In the genomic region with DNA sequence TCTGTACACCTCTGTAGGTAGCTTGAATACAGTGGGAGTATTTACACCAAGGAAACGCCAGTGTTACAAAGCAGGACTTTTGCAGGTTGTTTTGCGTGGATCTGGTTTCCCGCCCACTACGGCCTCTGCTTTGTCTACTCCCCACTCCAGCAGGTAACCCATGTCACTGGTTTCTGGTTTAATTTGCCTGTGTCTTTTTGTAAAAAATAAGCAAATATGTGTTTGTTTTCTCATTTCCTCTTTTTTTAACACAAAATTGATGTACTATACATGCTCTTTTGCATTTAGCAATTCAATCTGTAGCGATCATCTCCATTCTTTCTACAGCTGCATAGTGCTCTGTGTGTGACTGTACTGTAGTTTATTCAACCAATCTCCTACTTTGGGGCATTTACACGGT, we compare ENCODE assay signal across 30 cellular contexts.
"Had no signal": no experiment of that assay in that cellular context is flagged by ENCODE, and none has a peak within 500 bp of the region (broad histone marks: within the 10 kb centered on the region; RNA-seq: fewer than 3 reads in every experiment).

No MANE protein-coding gene starts in this region.

- H3K4me3 Mint-ChIP-seq: immature natural killer cell; mesothelial cell of epicardium; naive B cell; natural killer cell; nephron progenitor cell; stimulated activated effector memory CD8-positive, alpha-beta T cell treated with anti-CD3 and anti-CD28 coated beads, Interleukin-12 subunit alpha, Interleukin-12 subunit beta, amount 100 ng/mL, for 72 hours; stimulated activated naive CD8-positive, alpha-beta T cell treated with anti-CD3 and anti-CD28 coated beads, Interleukin-15, Interleukin-2, amounts not matched to agents 100 ng/mL and 50 ng/mL, for 24 hours; type B pancreatic cell had no signal

- FAIRE-seq: islet of Langerhans, kidney had no signal

- H3K4me1 Mint-ChIP-seq: immature natural killer cell; mesothelial cell of epicardium; natural killer cell; nephron progenitor cell; stimulated activated effector memory CD8-positive, alpha-beta T cell treated with anti-CD3 and anti-CD28 coated beads, Interleukin-12 subunit alpha, Interleukin-12 subunit beta, amount 100 ng/mL, for 72 hours had no signal

- DNase-seq: hypothalamus; immature natural killer cell; kidney; left colon; left lung; lower lobe of right lung; mammary epithelial cell; mesendoderm; naive B cell; natural killer cell; nephron progenitor cell; ovary; right lobe of liver; stimulated activated CD4-positive, alpha-beta T cell treated with anti-CD3 and anti-CD28 coated beads, Interleukin-12 subunit alpha, Interleukin-12 subunit beta, amount 100 ng/mL, for 4 hours; stimulated activated CD4-positive, alpha-beta T cell treated with anti-CD3 and anti-CD28 coated beads, Interleukin-15, amount 100 ng/mL, for 24 hours; stimulated activated CD4-positive, alpha-beta T cell treated with anti-CD3 and anti-CD28 coated beads, Interleukin-2, amount 100 ng/mL, for 24 hours; stimulated activated CD4-positive, alpha-beta T cell treated with anti-CD3 and anti-CD28 coated beads, Interleukin-4, amount 100 ng/mL, for 1 hour; stimulated activated naive CD4-positive, alpha-beta T cell; tibial artery; uterus had no signal

- H3K27me3 Mint-ChIP-seq: progenitor cell of endocrine pancreas had no signal

- H3K27ac Mint-ChIP-seq: immature natural killer cell; mesothelial cell of epicardium; naive B cell; natural killer cell; nephron progenitor cell; stimulated activated effector memory CD8-positive, alpha-beta T cell treated with anti-CD3 and anti-CD28 coated beads, Interleukin-12 subunit alpha, Interleukin-12 subunit beta, amount 100 ng/mL, for 72 hours; stimulated activated naive CD8-positive, alpha-beta T cell treated with anti-CD3 and anti-CD28 coated beads, Interleukin-15, Interleukin-2, amounts not matched to agents 100 ng/mL and 50 ng/mL, for 24 hours; type B pancreatic cell had no signal

- H3K9me3 ChIP-seq: left lung, lower lobe of right lung, ovary, right atrium auricular region, right lobe of liver, suprapubic skin, thoracic aorta, tibial artery, uterus had no signal

- H3K27ac ChIP-seq: left lung, lower lobe of right lung, ovary, right atrium auricular region, right lobe of liver, skin epidermis, suprapubic skin, thoracic aorta, tibial artery, uterus had no signal

- H3K4me1 ChIP-seq: left lung, lower lobe of right lung, right atrium auricular region, right lobe of liver, suprapubic skin, tibial artery, uterus had no signal

- H3K36me3 Mint-ChIP-seq: immature natural killer cell; mesothelial cell of epicardium; natural killer cell; stimulated activated effector memory CD8-positive, alpha-beta T cell treated with anti-CD3 and anti-CD28 coated beads, Interleukin-12 subunit alpha, Interleukin-12 subunit beta, amount 100 ng/mL, for 72 hours; type B pancreatic cell had no signal

- ATAC-seq: left colon; left lung; lower lobe of right lung; natural killer cell; right lobe of liver; stimulated activated effector memory CD8-positive, alpha-beta T cell treated with anti-CD3 and anti-CD28 coated beads, Interleukin-12 subunit alpha, Interleukin-12 subunit beta, amount 100 ng/mL, for 72 hours had no signal

- H3K36me3 ChIP-seq: left lung, lower lobe of right lung, ovary, right atrium auricular region, right lobe of liver, suprapubic skin, thoracic aorta, tibial artery, uterus had no signal

- H3K27me3 ChIP-seq: ovary, right atrium auricular region, right lobe of liver, uterus had no signal

- H3K4me3 ChIP-seq: left lung, lower lobe of right lung, ovary, right atrium auricular region, right lobe of liver, skin epidermis, suprapubic skin, thoracic aorta, tibial artery, uterus had no signal

- H3K9me3 Mint-ChIP-seq: immature natural killer cell; natural killer cell; stimulated activated naive CD8-positive, alpha-beta T cell treated with anti-CD3 and anti-CD28 coated beads, Interleukin-15, Interleukin-2, amounts not matched to agents 100 ng/mL and 50 ng/mL, for 24 hours had no signal
